ENCODE assay signal across 26 cellular contexts in the genomic region with DNA sequence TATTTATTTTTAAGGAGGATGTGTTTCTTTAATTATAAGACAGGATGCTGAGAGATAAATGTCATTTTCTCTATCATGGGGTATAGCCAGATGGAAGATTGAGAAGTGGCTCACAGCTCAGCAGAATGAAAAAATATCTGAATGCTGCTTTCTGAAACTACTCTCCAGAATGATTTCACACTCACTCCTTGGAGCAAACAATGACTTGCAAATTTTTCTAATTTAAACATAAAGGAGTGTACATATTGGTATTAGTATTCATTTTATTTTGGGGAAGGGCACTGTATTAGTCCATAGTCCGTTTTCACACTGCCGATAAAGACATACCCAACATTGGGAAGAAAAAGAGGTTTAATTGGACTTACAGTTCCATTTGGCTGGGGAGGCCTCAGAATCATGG.
"Had no signal": no experiment of that assay in that cellular context is flagged by ENCODE, and none has a peak within 500 bp of the region (broad histone marks: within the 10 kb centered on the region; RNA-seq: fewer than 3 reads in every experiment).

No MANE protein-coding gene starts in this region.

- H3K4me3 ChIP-seq: heart left ventricle, left lung, lung, mucosa of descending colon, ovary, sigmoid colon, stomach, thoracic aorta, tibial artery, uterus had no signal

- H3K4me1 ChIP-seq: sigmoid colon, uterus had no signal

- FAIRE-seq: islet of Langerhans, kidney, small intestine had no signal

- H3K27me3 ChIP-seq: ovary, sigmoid colon, stomach, tibial artery, uterus had no signal

- DNase-seq: heart left ventricle; hypothalamus; immature natural killer cell; kidney; left colon; left lung; midbrain; mucosa of descending colon; naive thymus-derived CD4-positive, alpha-beta T cell; ovary; right cardiac atrium; sigmoid colon; small intestine; stimulated activated CD4-positive, alpha-beta T cell treated with anti-CD3 and anti-CD28 coated beads, Interleukin-1b, Interleukin-23, amount 100 ng/mL, for 48 hours; stimulated activated CD4-positive, alpha-beta T cell treated with anti-CD3 and anti-CD28 coated beads, Interleukin-2, amount 100 ng/mL, for 48 hours; stimulated activated CD4-positive, alpha-beta T cell treated with anti-CD3 and anti-CD28 coated beads, Interleukin-4, amount 100 ng/mL, for 4 hours; stimulated activated CD8-positive, alpha-beta memory T cell treated with anti-CD3 and anti-CD28 coated beads, Interleukin-4, amount 100 ng/mL, for 48 hours; stimulated activated naive B cell treated with anti-CD40 and anti-IgM and Interleukin-4, amounts not matched to agents 10 μg/mL and 1 μg/mL and 100 μg/mL, for 72 hours; stimulated activated naive CD8-positive, alpha-beta T cell treated with anti-CD3 and anti-CD28 coated beads, Interleukin-15, Interleukin-2, amounts not matched to agents 100 U/mL and 50 U/mL, for 24 hours; stomach; tibial artery; uterus had no signal

- ATAC-seq: heart left ventricle; left colon; left lung; mucosa of descending colon; naive thymus-derived CD4-positive, alpha-beta T cell; natural killer cell treated with Interleukin-12 subunit alpha and Interleukin-12 subunit beta and Interleukin-15 and Interleukin-18, amount 100 ng/mL, for 72 hours; right cardiac atrium; stimulated activated naive B cell treated with anti-CD40 and anti-IgM and Interleukin-4, amounts not matched to agents 10 μg/mL and 1 μg/mL and 100 μg/mL, for 72 hours; stimulated activated naive CD8-positive, alpha-beta T cell treated with anti-CD3 and anti-CD28 coated beads, Interleukin-15, Interleukin-2, amounts not matched to agents 100 U/mL and 50 U/mL, for 24 hours had no signal

- H3K27ac ChIP-seq: heart left ventricle, left lung, ovary, sigmoid colon, stomach, thoracic aorta, tibial artery, uterus had no signal

- H3K36me3 ChIP-seq: heart left ventricle, left lung, ovary, sigmoid colon, thoracic aorta, tibial artery, uterus had no signal

- H3K9me3 ChIP-seq: heart left ventricle, left lung, mucosa of descending colon, ovary, sigmoid colon, stomach, thoracic aorta, tibial artery, uterus had no signal
